Comparison of ENCODE assay signal across 2 cellular contexts in the genomic region with DNA sequence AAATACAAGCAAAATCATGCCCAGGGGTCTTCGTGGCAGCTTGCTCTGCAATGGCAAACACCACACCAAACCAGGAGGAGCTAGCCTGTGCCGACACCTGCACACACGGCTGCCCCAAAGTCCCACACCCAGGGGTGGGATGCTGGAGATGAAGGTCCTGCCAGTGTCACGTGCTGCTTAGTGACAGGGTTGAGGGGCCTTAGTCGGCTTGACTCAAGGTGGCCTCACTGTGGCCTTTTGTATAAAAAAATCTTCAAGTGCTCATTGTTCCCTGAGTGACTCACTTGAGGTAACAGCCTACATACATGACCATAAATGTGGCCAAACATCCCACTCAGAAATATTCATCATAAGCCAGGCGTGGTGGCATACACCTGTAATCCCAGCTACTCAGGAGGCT.
A peak's percentile ranks its signal among the peaks of the same experiment; 100 is the strongest.
TF ChIP-seq lines count a peak whose summit lies in the region.

No MANE protein-coding gene starts in this region.

TF ChIP-seq in GM23338, 12 proteins besides CTCF, POLR2A, EP300 and RAD21:
- no peak for TF ChIP-seq ZNF114 (CRISPR knock-in tag; IDR thresholded peaks at IDR 0.05)
- no peak for TF ChIP-seq NANOG (IDR thresholded peaks at IDR 0.05; ENCODE audit: borderline replicate concordance)
- TF ChIP-seq, protein P1, sequence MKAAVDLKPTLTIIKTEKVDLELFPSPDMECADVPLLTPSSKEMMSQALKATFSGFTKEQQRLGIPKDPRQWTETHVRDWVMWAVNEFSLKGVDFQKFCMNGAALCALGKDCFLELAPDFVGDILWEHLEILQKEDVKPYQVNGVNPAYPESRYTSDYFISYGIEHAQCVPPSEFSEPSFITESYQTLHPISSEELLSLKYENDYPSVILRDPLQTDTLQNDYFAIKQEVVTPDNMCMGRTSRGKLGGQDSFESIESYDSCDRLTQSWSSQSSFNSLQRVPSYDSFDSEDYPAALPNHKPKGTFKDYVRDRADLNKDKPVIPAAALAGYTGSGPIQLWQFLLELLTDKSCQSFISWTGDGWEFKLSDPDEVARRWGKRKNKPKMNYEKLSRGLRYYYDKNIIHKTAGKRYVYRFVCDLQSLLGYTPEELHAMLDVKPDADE (IDR thresholded peaks at IDR 0.05): no peak
- TF ChIP-seq EZH2 (IDR thresholded peaks at IDR 0.05; ENCODE audit: low read depth, unreplicated experiment): no peak

TF ChIP-seq in endothelial cell of umbilical vein, 7 proteins besides CTCF, POLR2A, EP300 and RAD21:
- TF ChIP-seq FOS (IDR thresholded peaks at IDR 0.05; ENCODE audit: borderline replicate concordance, insufficient read depth, low read length) (peak; percentile 25), EZH2 (IDR thresholded peaks at IDR 0.05; ENCODE audit: borderline replicate concordance, low read depth, low read length, severe bottlenecking) (no peak)
